ENCODE assay signal across 1 cellular context in the genomic region with DNA sequence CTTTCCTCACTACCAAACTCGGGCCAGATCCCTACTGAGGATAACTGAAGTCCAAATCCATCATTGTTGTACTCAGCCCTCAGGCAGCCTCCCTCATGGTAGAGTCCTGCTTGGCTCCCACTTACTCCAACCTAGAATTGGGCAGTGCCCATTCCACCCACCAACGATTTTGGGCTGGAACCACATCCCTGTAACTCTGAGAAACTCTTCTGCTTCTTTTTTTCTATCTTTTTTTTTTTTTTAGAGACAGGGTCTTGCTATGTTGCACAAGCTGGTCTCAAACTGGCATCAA.
TF ChIP-seq lines count a peak whose summit lies in the region.

No MANE protein-coding gene starts in this region.

TF ChIP-seq in IMR-90, 13 proteins besides CTCF, POLR2A, EP300 and RAD21 (continued from another document):
- TF ChIP-seq RCOR1 (IDR thresholded peaks at IDR 0.05; ENCODE audit: insufficient replicate concordance, low read length) (no peak), MXI1 (IDR thresholded peaks at IDR 0.05; ENCODE audit: borderline replicate concordance, low read depth, low read length) (no peak), FOS (IDR thresholded peaks at IDR 0.05; ENCODE audit: low read depth, low read length) (no peak)
